Comparison of ENCODE assay signal across 23 cellular contexts in the genomic region with DNA sequence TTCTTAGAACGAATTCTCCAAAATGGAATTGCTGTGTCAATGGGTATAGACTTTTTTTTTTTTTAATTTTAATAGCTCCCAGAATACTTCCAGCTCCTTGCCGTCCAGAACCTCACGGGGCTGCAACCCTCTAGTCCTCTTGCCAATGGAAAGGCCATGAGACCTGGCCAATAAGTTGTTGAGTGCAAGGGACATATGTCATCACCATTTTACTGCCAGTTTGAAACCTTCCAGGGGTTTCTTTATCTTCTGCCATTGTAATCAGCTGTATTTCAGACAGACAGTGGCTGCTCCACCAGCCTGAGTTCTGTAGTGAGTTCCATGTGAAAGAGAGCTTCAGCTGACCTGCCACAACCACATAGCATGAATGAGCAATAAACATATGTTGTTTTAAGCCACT.
"Had no signal": no experiment of that assay in that cellular context is flagged by ENCODE, and none has a peak within 500 bp of the region (broad histone marks: within the 10 kb centered on the region; RNA-seq: fewer than 3 reads in every experiment).

No MANE protein-coding gene starts in this region.

- H3K36me3 ChIP-seq: colonic mucosa, esophagus squamous epithelium, gastroesophageal sphincter, left lung, lower lobe of right lung had no signal

- DNase-seq: cerebellar nuclear complex; colonic mucosa; cortex of kidney; effector CD8-positive, alpha-beta T cell; effector memory CD8-positive, alpha-beta T cell; endodermal cell; erythroblast; esophagus squamous epithelium; foreskin fibroblast; hypothalamus; immature natural killer cell; islet precursor cell; kidney; kidney glomerular epithelial cell; left lung; lower lobe of right lung; mesenchymal stem cell; mucosa of descending colon; naive B cell had no signal

- H3K4me1 ChIP-seq: colonic mucosa, esophagus squamous epithelium, gastroesophageal sphincter, left lung, lower lobe of right lung had no signal

- H3K27me3 ChIP-seq: colonic mucosa, esophagus squamous epithelium, gastroesophageal sphincter, hepatocyte, left lung had no signal

- H3K4me3 ChIP-seq: colonic mucosa, esophagus squamous epithelium, gastroesophageal sphincter, hepatocyte, left lung, lower lobe of right lung, mucosa of descending colon had no signal

- ATAC-seq: effector memory CD8-positive, alpha-beta T cell; esophagus mucosa; gastroesophageal sphincter; left lung; lower lobe of right lung; mucosa of descending colon had no signal

- H3K27ac ChIP-seq: colonic mucosa, epithelial cell of prostate, esophagus squamous epithelium, gastroesophageal sphincter, hepatocyte, left lung, lower lobe of right lung had no signal

- H3K9me3 ChIP-seq: colonic mucosa, esophagus squamous epithelium, gastroesophageal sphincter, left lung, lower lobe of right lung, mucosa of descending colon had no signal
